ENCODE assay signal across 13 cellular contexts in the genomic region with DNA sequence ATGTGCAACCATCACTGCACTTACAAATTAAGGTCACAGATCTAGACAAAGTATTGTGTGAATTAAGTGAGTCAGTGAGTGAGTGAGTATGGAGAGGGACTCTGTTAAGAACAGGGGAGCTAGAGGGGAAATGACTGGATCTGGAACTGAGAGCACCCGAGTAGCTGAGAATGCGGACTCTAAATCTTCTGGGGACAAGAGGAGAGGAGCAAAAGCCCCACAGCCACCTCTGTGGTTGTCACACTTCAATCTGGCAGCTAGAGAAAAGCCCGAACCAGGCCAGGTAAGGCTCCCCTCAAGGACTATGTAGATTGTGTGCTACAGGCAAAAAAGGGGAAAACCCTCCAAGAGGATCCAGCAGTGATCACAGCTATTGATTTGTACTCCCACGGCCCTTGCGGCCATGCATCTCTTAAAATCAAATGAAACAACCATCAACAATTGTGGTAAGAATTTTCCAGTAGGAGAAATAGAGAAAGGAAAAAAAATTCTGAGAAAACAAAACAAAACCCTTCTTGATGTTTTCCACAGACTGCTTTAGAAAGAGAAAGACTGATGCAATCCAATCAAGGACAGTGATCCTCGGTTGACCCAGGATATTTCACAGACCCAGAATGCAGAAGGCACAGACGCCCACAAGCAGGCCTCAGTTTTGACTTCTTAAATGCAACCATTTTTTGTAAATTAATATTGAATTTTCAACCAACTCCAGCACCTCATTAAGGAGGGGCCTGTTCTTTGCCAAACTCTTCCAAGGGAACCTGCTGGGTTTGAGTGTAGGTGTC.
DNase-seq lines count a peak whose midpoint lies in the region; ATAC-seq and TF ChIP-seq lines count a peak whose summit lies in the region.
"Had no signal": no experiment of that assay in that cellular context is flagged by ENCODE, and none has a peak within 500 bp of the region (broad histone marks: within the 10 kb centered on the region; RNA-seq: fewer than 3 reads in every experiment).

No MANE protein-coding gene starts in this region.

- no peak overlapping the region for H2AK5ac ChIP-seq in mesendoderm (ENCODE audit: low read length)

- no peaks in the 10 kb centered on the region for H3K79me2 ChIP-seq in mesendoderm (ENCODE audit: control insufficient read depth, insufficient read depth, low read length)

- no peaks in the 10 kb centered on the region for H3K27me3 Mint-ChIP-seq in activated CD4-positive, alpha-beta T cell treated with anti-CD3 and anti-CD28 coated beads for 36 hours
- no peaks in the 10 kb centered on the region for H3K27me3 Mint-ChIP-seq in activated CD4-positive, alpha-beta T cell treated with anti-CD3 and anti-CD28 coated beads, Interleukin-2, amount 10 ng/mL, durations not matched to agents 7 days and 5 days
- H3K27me3 Mint-ChIP-seq: activated CD8-positive, alpha-beta memory T cell treated with anti-CD3 and anti-CD28 coated beads, Interleukin-2, amount 10 ng/mL, durations not matched to agents 7 days and 5 days had no signal

- POLR2A ChIA-PET in activated CD4-positive, alpha-beta T cell treated with anti-CD3 and anti-CD28 coated beads for 36 hours (lab: Charles Lee) = interaction anchor here (0.6 kb wide), 1 partner anchor 212 kb away, joined by 3 read pairs; no protein-coding TSS in a partner anchor
- POLR2A ChIA-PET in activated CD4-positive, alpha-beta T cell treated with anti-CD3 and anti-CD28 coated beads, Interleukin-2, amount 10 ng/mL, durations not matched to agents 7 days and 5 days (lab: Charles Lee) = no interaction called here

- no peak overlapping the region for H2BK5ac ChIP-seq in mesendoderm (ENCODE audit: low read length)

- no peaks in the 10 kb centered on the region for H3K9me3 ChIP-seq in ovary

- peak overlapping the region; percentile 7 for H3K27ac Mint-ChIP-seq in activated CD4-positive, alpha-beta T cell treated with anti-CD3 and anti-CD28 coated beads for 36 hours
- no peak overlapping the region for H3K27ac Mint-ChIP-seq in activated CD4-positive, alpha-beta T cell treated with anti-CD3 and anti-CD28 coated beads, Interleukin-2, amount 10 ng/mL, durations not matched to agents 7 days and 5 days
- H3K27ac Mint-ChIP-seq: activated CD8-positive, alpha-beta memory T cell treated with anti-CD3 and anti-CD28 coated beads, Interleukin-2, amount 10 ng/mL, durations not matched to agents 7 days and 5 days had no signal

- no peaks in the 10 kb centered on the region for H3K79me1 ChIP-seq in mesendoderm (ENCODE audit: low read length)

- H3K27me3 ChIP-seq in mesendoderm (ENCODE audit: insufficient read depth, low read length, poor library complexity) (no peaks in the 10 kb centered on the region), ovary (no peaks in the 10 kb centered on the region)
- H3K27me3 ChIP-seq: brain microvascular endothelial cell had no signal

- H3K9ac ChIP-seq in mesendoderm (ENCODE audit: low read length) = no peak overlapping the region
- H3K9ac ChIP-seq: SK-N-SH had no signal

- peak; percentile 35 for DNase-seq in activated CD4-positive, alpha-beta T cell treated with anti-CD3 and anti-CD28 coated beads for 36 hours
- no peak for DNase-seq in activated CD4-positive, alpha-beta T cell treated with anti-CD3 and anti-CD28 coated beads, Interleukin-2, amount 10 ng/mL, durations not matched to agents 7 days and 5 days
- peak; percentile 14 for DNase-seq in NCI-H460 (ENCODE audit: extremely low read depth, low read depth)
- DNase-seq in mesendoderm = peak; percentile 10
- DNase-seq in DMS153 treated with DMSO at 0.1 percent for 48 hours (lab: John Stamatoyannopoulos, UW; ENCODE audit: unreplicated experiment) = no peak
- no peak for DNase-seq in ovary
- DNase-seq in GM19238 (ENCODE audit: insufficient read length, low spot score) = no peak
- DNase-seq: activated CD8-positive, alpha-beta memory T cell treated with anti-CD3 and anti-CD28 coated beads, Interleukin-2, amount 10 ng/mL, durations not matched to agents 7 days and 5 days; brain microvascular endothelial cell; mammary epithelial cell; SK-N-SH had no signal

- intact Hi-C loops in activated CD4-positive, alpha-beta T cell treated with anti-CD3 and anti-CD28 coated beads for 36 hours (cut with DNase I, micrococcal nuclease) = no loop called here
- intact Hi-C loops in ovary (cut with DNase I) = no loop called here

- peaks cover 2% of the 10 kb centered on the region for H3K36me3 Mint-ChIP-seq in activated CD4-positive, alpha-beta T cell treated with anti-CD3 and anti-CD28 coated beads for 36 hours (ENCODE audit: low read depth)
- H3K36me3 Mint-ChIP-seq in activated CD4-positive, alpha-beta T cell treated with anti-CD3 and anti-CD28 coated beads, Interleukin-2, amount 10 ng/mL, durations not matched to agents 7 days and 5 days (ENCODE audit: low read depth) = no peaks in the 10 kb centered on the region
- H3K36me3 Mint-ChIP-seq: activated CD8-positive, alpha-beta memory T cell treated with anti-CD3 and anti-CD28 coated beads, Interleukin-2, amount 10 ng/mL, durations not matched to agents 7 days and 5 days had no signal

- no CpG with 5 or more reads among the region's 7 CpGs for WGBS in mesendoderm (ENCODE audit: extremely low coverage, insufficient coverage, low lambda C conversion rate)
- WGBS in ovary, 3 donors = 70 to 85% (median 78%) methylated on average over 7 of the region's 7 CpGs

- H3K9me3 Mint-ChIP-seq in activated CD4-positive, alpha-beta T cell treated with anti-CD3 and anti-CD28 coated beads for 36 hours (ENCODE audit: low read depth) = peaks cover 6% of the 10 kb centered on the region
- H3K9me3 Mint-ChIP-seq in activated CD4-positive, alpha-beta T cell treated with anti-CD3 and anti-CD28 coated beads, Interleukin-2, amount 10 ng/mL, durations not matched to agents 7 days and 5 days = no peaks in the 10 kb centered on the region

- TF ChIP-seq EP300 in ovary (IDR thresholded peaks at IDR 0.05) = no peak

- H3K36me3 ChIP-seq in mesendoderm (ENCODE audit: control insufficient read depth, insufficient read depth, low read length) (no peaks in the 10 kb centered on the region), ovary (no peaks in the 10 kb centered on the region)
- H3K36me3 ChIP-seq: brain microvascular endothelial cell, HAP-1 had no signal

- no peak overlapping the region for H2BK15ac ChIP-seq in mesendoderm (replicated peaks; ENCODE audit: low read depth)

- H3K4me2 ChIP-seq in mesendoderm (ENCODE audit: low read length) = no peak overlapping the region
- H3K4me2 ChIP-seq: SK-N-SH had no signal

- H3K4ac ChIP-seq in mesendoderm (ENCODE audit: low read depth, low read length) = no peak overlapping the region

- no peak overlapping the region for H2BK120ac ChIP-seq in mesendoderm (ENCODE audit: low read depth, low read length)

- no peak overlapping the region for H3K4me3 Mint-ChIP-seq in activated CD4-positive, alpha-beta T cell treated with anti-CD3 and anti-CD28 coated beads for 36 hours
- no peak overlapping the region for H3K4me3 Mint-ChIP-seq in activated CD4-positive, alpha-beta T cell treated with anti-CD3 and anti-CD28 coated beads, Interleukin-2, amount 10 ng/mL, durations not matched to agents 7 days and 5 days
- H3K4me3 Mint-ChIP-seq: activated CD8-positive, alpha-beta memory T cell treated with anti-CD3 and anti-CD28 coated beads, Interleukin-2, amount 10 ng/mL, durations not matched to agents 7 days and 5 days had no signal

- CTCF ChIA-PET in activated CD4-positive, alpha-beta T cell treated with anti-CD3 and anti-CD28 coated beads for 36 hours (lab: Charles Lee) = no interaction called here
- CTCF ChIA-PET in activated CD4-positive, alpha-beta T cell treated with anti-CD3 and anti-CD28 coated beads, Interleukin-2, amount 10 ng/mL, durations not matched to agents 7 days and 5 days (lab: Charles Lee) = interaction anchor here (0.6 to 1.5 kb wide), 2 partner anchors 13 to 51 kb away, joined by 3 to 5 read pairs; no protein-coding TSS in a partner anchor

- no peak for TF ChIP-seq CTCF in ovary (IDR thresholded peaks at IDR 0.05)

- no peak overlapping the region for H3K27ac ChIP-seq in mesendoderm (ENCODE audit: low read depth, low read length)
- H3K27ac ChIP-seq in ovary = no peak overlapping the region
- H3K27ac ChIP-seq: brain microvascular endothelial cell had no signal

- H3K4me1 ChIP-seq in mesendoderm (ENCODE audit: control insufficient read depth, low read depth, low read length) (no peaks in the 10 kb centered on the region), ovary (ENCODE audit: insufficient read depth) (no peaks in the 10 kb centered on the region)
- H3K4me1 ChIP-seq: HAP-1 had no signal

- no peak overlapping the region for H4K5ac ChIP-seq in mesendoderm (ENCODE audit: low read length)

- H3K4me3 ChIP-seq in mesendoderm (ENCODE audit: low read length) = no peak overlapping the region
- no peak overlapping the region for H3K4me3 ChIP-seq in ovary
- H3K4me3 ChIP-seq: HAP-1 had no signal

- peak; percentile 95 for ATAC-seq in activated CD4-positive, alpha-beta T cell treated with anti-CD3 and anti-CD28 coated beads for 36 hours
- peak; percentile 52 for ATAC-seq in GM21825 (IDR thresholded peaks at IDR 0.05; ENCODE audit: unreplicated experiment)
- ATAC-seq: activated CD8-positive, alpha-beta memory T cell treated with anti-CD3 and anti-CD28 coated beads, Interleukin-2, amount 10 ng/mL, durations not matched to agents 7 days and 5 days had no signal

- H3K4me1 Mint-ChIP-seq in activated CD4-positive, alpha-beta T cell treated with anti-CD3 and anti-CD28 coated beads for 36 hours = peaks cover 6% of the 10 kb centered on the region
- H3K4me1 Mint-ChIP-seq in activated CD4-positive, alpha-beta T cell treated with anti-CD3 and anti-CD28 coated beads, Interleukin-2, amount 10 ng/mL, durations not matched to agents 7 days and 5 days = no peaks in the 10 kb centered on the region

- no peak for TF ChIP-seq POLR2A in ovary (IDR thresholded peaks at IDR 0.05)

- no peak overlapping the region for H4K8ac ChIP-seq in mesendoderm (ENCODE audit: low read depth, low read length)

- H3K56ac ChIP-seq in mesendoderm (ENCODE audit: low read length) = no peak overlapping the region

- H3K23ac ChIP-seq in mesendoderm (ENCODE audit: low read length) = no peak overlapping the region

- no peak overlapping the region for H3K18ac ChIP-seq in mesendoderm (ENCODE audit: low read length)

Comparison
In these comparisons a context has a peak if more than half of its experiments do, and no peak if none do; other contexts are left out.
1. DNase-seq: peak in activated CD4-positive, alpha-beta T cell treated with anti-CD3 and anti-CD28 coated beads for 36 hours (single experiment), NCI-H460 (single experiment) and mesendoderm (single experiment); none in activated CD4-positive, alpha-beta T cell treated with anti-CD3 and anti-CD28 coated beads, Interleukin-2, amount 10 ng/mL, durations not matched to agents 7 days and 5 days (single experiment), DMS153 treated with DMSO at 0.1 percent for 48 hours (single experiment), ovary (0 of 5) and GM19238 (single experiment).